1 cellular context compared by ENCODE assay signal in the genomic region with DNA sequence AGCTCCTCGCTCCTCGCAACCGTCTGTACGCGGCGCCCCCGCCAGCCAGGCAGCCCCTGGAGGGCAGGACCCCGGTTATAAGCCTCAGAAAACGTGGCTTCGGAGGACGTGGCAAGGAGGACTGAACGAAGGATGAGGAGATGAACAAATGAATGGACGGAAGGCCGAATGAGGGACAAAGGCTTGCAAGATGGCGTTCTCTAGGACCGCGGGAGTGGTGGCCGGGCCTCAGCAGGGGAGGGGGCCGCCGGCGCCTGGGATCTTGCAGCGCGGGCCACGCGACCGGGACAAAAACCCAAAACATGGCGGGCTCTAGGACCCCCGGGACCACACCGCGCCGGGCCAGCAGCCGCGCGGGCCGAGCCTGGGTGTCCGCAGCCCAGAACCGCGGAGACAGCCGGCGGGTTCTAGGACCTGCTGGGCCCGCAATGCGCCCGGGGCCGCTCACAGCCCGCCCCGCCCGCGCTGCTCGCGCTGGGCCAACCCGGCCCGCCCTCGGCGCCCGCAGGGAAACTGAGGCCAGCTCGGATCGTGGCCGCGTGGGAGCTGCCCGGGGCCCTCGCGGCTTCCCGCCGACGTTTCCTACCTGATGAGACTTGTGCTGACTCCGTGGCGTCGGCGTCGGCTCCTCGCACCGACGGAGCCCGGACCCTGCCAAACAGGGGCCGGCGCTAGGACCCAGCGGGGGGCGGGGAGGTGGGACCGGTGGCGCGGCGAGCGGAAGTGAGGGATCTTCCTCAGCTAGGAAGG.
TF ChIP-seq lines count a peak whose summit lies in the region.

No MANE protein-coding gene starts in this region.

TF ChIP-seq in HepG2, 621 proteins besides CTCF, POLR2A, EP300 and RAD21 (continued from another document and continues in another):
- TF ChIP-seq KDM1A (CRISPR knock-in tag; IDR thresholded peaks at IDR 0.05) (peak; percentile 78; the same call in 1 of the 2 replicates), BRD4 (CRISPR knock-in tag; IDR thresholded peaks at IDR 0.05) (peak; percentile 71; the same call in 1 of the 2 replicates), ZNF766 (CRISPR knock-in tag; IDR thresholded peaks at IDR 0.05; ENCODE audit: borderline replicate concordance) (peak; percentile 52; the same call in 1 of the 2 replicates), AKAP8 (CRISPR knock-in tag; IDR thresholded peaks at IDR 0.05) (0 out of 2 replicates have a peak, but pooled peaks have one; percentile 18), YEATS2 (CRISPR knock-in tag; IDR thresholded peaks at IDR 0.05; ENCODE audit: borderline replicate concordance) (peak; percentile 18; the same call in 1 of the 2 replicates), CREB3 (CRISPR knock-in tag; IDR thresholded peaks at IDR 0.05) (0 out of 2 replicates have a peak, but pooled peaks have one; percentile 68), ZNF776 (CRISPR knock-in tag; IDR thresholded peaks at IDR 0.05) (peak; percentile 56), ZNF326 (CRISPR knock-in tag; IDR thresholded peaks at IDR 0.05; ENCODE audit: borderline replicate concordance) (no peak), ZBTB8A (CRISPR knock-in tag; IDR thresholded peaks at IDR 0.05; ENCODE audit: borderline replicate concordance, low read depth) (no peak), NCOA2 (CRISPR knock-in tag; IDR thresholded peaks at IDR 0.05) (no peak; the same call in 1 of the 2 replicates), ZBTB26 (CRISPR knock-in tag; IDR thresholded peaks at IDR 0.05; ENCODE audit: borderline replicate concordance) (0 out of 2 replicates have a peak, but pooled peaks have one; percentile 12), NR2F1 (CRISPR knock-in tag; IDR thresholded peaks at IDR 0.05) (peak in 1 of 2 experiments; percentile 37; a peak in 1 of 4 replicates), ZNF567 (CRISPR knock-in tag; IDR thresholded peaks at IDR 0.05; ENCODE audit: borderline replicate concordance) (peak; percentile 92), ELF1 (CRISPR knock-in tag; IDR thresholded peaks at IDR 0.05) (peak; percentile 83), MAF1 (CRISPR knock-in tag; IDR thresholded peaks at IDR 0.05; ENCODE audit: borderline replicate concordance) (0 out of 2 replicates have a peak, but pooled peaks have one; percentile 35), KAT7 (CRISPR knock-in tag; IDR thresholded peaks at IDR 0.05; ENCODE audit: borderline replicate concordance) (peak; percentile 73; the same call in 1 of the 2 replicates), ZNF790 (CRISPR knock-in tag; IDR thresholded peaks at IDR 0.05; ENCODE audit: borderline replicate concordance) (peak; percentile 49; the same call in 1 of the 2 replicates), ZNF496 (CRISPR knock-in tag; IDR thresholded peaks at IDR 0.05; ENCODE audit: insufficient replicate concordance) (no peak), ZNF569 (CRISPR knock-in tag; IDR thresholded peaks at IDR 0.05; ENCODE audit: borderline replicate concordance) (no peak), MTA1 (CRISPR knock-in tag; IDR thresholded peaks at IDR 0.05; ENCODE audit: borderline replicate concordance) (no peak), GFI1 (CRISPR knock-in tag; IDR thresholded peaks at IDR 0.05; ENCODE audit: borderline replicate concordance) (no peak), ZMYM4 (CRISPR knock-in tag; IDR thresholded peaks at IDR 0.05) (peak; percentile 86), MYPOP (CRISPR knock-in tag; IDR thresholded peaks at IDR 0.05) (peak; percentile 73; the same call in 1 of the 2 replicates), SIN3A (IDR thresholded peaks at IDR 0.05; ENCODE audit: borderline replicate concordance, low read depth, low read length) (peak; percentile 79; the same call in 1 of the 2 replicates), RBFOX2 (IDR thresholded peaks at IDR 0.05; ENCODE audit: low read depth, low read length) (peak; percentile 85), ZBTB25 (CRISPR knock-in tag; IDR thresholded peaks at IDR 0.05) (peak; percentile 35; the same call in 1 of the 2 replicates), ZMYM3 (CRISPR knock-in tag; IDR thresholded peaks at IDR 0.05) (peak; percentile 97), ZNF34 (CRISPR knock-in tag; IDR thresholded peaks at IDR 0.05; ENCODE audit: borderline replicate concordance) (peak; percentile 22), ZNF703 (CRISPR knock-in tag; IDR thresholded peaks at IDR 0.05; ENCODE audit: borderline replicate concordance) (no peak), SMYD3 (CRISPR knock-in tag; IDR thresholded peaks at IDR 0.05) (no peak), TEAD3 (CRISPR knock-in tag; optimal IDR thresholded peaks at IDR 0.05; ENCODE audit: borderline replicate concordance) (peak; percentile 61), HDAC1 (CRISPR knock-in tag; IDR thresholded peaks at IDR 0.05) (peak; percentile 62; the same call in 1 of the 2 replicates), ZNF160 (CRISPR knock-in tag; IDR thresholded peaks at IDR 0.05) (peak; percentile 81; the same call in 1 of the 2 replicates), SAFB2 (CRISPR knock-in tag; IDR thresholded peaks at IDR 0.05; ENCODE audit: borderline replicate concordance, low read depth) (peak; percentile 64; the same call in 1 of the 2 replicates), ZBTB43 (CRISPR knock-in tag; conservative IDR thresholded peaks at IDR 0.05) (peak; percentile 79)
- TF ChIP-seq, protein P1, sequence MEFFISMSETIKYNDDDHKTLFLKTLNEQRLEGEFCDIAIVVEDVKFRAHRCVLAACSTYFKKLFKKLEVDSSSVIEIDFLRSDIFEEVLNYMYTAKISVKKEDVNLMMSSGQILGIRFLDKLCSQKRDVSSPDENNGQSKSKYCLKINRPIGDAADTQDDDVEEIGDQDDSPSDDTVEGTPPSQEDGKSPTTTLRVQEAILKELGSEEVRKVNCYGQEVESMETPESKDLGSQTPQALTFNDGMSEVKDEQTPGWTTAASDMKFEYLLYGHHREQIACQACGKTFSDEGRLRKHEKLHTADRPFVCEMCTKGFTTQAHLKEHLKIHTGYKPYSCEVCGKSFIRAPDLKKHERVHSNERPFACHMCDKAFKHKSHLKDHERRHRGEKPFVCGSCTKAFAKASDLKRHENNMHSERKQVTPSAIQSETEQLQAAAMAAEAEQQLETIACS (CRISPR knock-in tag; IDR thresholded peaks at IDR 0.05), result peak; percentile 17; the same call in 1 of the 2 replicates
- TF ChIP-seq, protein P2, sequence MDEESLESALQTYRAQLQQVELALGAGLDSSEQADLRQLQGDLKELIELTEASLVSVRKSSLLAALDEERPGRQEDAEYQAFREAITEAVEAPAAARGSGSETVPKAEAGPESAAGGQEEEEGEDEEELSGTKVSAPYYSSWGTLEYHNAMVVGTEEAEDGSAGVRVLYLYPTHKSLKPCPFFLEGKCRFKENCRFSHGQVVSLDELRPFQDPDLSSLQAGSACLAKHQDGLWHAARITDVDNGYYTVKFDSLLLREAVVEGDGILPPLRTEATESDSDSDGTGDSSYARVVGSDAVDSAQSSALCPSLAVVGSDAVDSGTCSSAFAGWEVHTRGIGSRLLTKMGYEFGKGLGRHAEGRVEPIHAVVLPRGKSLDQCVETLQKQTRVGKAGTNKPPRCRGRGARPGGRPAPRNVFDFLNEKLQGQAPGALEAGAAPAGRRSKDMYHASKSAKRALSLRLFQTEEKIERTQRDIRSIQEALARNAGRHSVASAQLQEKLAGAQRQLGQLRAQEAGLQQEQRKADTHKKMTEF (CRISPR knock-in tag; IDR thresholded peaks at IDR 0.05), result peak; percentile 64; the same call in 1 of the 2 replicates
- TF ChIP-seq, protein P3, sequence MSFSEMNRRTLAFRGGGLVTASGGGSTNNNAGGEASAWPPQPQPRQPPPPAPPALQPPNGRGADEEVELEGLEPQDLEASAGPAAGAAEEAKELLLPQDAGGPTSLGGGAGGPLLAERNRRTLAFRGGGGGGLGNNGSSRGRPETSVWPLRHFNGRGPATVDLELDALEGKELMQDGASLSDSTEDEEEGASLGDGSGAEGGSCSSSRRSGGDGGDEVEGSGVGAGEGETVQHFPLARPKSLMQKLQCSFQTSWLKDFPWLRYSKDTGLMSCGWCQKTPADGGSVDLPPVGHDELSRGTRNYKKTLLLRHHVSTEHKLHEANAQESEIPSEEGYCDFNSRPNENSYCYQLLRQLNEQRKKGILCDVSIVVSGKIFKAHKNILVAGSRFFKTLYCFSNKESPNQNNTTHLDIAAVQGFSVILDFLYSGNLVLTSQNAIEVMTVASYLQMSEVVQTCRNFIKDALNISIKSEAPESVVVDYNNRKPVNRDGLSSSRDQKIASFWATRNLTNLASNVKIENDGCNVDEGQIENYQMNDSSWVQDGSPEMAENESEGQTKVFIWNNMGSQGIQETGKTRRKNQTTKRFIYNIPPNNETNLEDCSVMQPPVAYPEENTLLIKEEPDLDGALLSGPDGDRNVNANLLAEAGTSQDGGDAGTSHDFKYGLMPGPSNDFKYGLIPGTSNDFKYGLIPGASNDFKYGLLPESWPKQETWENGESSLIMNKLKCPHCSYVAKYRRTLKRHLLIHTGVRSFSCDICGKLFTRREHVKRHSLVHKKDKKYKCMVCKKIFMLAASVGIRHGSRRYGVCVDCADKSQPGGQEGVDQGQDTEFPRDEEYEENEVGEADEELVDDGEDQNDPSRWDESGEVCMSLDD (CRISPR knock-in tag; IDR thresholded peaks at IDR 0.05; ENCODE audit: borderline replicate concordance), result peak; percentile 75; the same call in 1 of the 2 replicates
- TF ChIP-seq, protein P4, sequence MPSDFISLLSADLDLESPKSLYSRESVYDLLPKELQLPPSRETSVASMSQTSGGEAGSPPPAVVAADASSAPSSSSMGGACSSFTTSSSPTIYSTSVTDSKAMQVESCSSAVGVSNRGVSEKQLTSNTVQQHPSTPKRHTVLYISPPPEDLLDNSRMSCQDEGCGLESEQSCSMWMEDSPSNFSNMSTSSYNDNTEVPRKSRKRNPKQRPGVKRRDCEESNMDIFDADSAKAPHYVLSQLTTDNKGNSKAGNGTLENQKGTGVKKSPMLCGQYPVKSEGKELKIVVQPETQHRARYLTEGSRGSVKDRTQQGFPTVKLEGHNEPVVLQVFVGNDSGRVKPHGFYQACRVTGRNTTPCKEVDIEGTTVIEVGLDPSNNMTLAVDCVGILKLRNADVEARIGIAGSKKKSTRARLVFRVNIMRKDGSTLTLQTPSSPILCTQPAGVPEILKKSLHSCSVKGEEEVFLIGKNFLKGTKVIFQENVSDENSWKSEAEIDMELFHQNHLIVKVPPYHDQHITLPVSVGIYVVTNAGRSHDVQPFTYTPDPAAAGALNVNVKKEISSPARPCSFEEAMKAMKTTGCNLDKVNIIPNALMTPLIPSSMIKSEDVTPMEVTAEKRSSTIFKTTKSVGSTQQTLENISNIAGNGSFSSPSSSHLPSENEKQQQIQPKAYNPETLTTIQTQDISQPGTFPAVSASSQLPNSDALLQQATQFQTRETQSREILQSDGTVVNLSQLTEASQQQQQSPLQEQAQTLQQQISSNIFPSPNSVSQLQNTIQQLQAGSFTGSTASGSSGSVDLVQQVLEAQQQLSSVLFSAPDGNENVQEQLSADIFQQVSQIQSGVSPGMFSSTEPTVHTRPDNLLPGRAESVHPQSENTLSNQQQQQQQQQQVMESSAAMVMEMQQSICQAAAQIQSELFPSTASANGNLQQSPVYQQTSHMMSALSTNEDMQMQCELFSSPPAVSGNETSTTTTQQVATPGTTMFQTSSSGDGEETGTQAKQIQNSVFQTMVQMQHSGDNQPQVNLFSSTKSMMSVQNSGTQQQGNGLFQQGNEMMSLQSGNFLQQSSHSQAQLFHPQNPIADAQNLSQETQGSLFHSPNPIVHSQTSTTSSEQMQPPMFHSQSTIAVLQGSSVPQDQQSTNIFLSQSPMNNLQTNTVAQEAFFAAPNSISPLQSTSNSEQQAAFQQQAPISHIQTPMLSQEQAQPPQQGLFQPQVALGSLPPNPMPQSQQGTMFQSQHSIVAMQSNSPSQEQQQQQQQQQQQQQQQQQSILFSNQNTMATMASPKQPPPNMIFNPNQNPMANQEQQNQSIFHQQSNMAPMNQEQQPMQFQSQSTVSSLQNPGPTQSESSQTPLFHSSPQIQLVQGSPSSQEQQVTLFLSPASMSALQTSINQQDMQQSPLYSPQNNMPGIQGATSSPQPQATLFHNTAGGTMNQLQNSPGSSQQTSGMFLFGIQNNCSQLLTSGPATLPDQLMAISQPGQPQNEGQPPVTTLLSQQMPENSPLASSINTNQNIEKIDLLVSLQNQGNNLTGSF (CRISPR knock-in tag; IDR thresholded peaks at IDR 0.05), result peak; percentile 70; the same call in 1 of the 2 replicates
